Comparison of ENCODE assay signal across 8 cellular contexts in the genomic region with DNA sequence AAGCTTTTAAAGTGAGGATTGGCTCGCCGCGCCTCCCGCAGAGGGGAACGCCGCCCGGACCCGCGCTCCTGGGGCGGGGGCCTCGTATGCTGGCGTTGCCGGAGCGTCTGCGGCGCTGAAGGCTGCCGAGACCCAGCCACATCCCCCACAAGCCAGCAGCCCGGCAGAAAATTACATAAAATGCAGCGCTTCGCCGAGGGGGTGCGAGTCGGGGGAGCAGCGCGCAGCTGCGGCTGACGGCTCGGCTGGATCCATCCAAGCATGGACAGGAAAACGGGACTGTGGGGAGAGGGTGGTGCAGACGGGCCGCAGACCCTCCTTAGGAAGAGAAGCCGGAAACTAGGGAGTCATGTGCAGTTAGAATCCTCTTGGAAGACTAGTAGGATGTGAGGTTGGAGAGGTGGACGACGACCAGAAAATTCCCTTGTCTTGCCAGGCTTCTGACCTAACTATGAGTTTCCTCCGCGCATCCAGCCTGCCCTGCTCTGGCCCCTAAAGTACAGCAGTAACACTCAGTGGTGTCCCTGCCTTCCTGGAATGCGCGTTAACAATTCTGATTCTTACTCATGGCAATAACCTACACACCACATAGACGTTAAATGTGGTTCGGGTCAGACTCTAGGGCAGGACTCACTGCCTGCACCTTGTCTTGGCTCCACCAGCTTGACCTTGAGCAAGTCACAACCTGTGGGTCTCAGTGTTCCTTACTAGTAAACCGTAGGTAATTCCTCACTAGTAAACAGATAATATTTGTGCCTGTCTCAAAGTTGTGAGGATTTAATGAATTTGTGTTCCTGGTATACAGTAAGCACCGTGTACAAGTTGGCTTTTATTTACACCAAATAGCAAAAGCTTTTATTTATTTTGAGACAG. TPM values are rescaled to one million over a fixed set of nuclear protein-coding genes. Genes with fewer than 3 reads are reported as not detected.
DNase-seq lines count a peak whose midpoint lies in the region; ATAC-seq and TF ChIP-seq lines count a peak whose summit lies in the region.

No MANE protein-coding gene starts in this region.

- H3K9me3 ChIP-seq in adrenal gland (replicated peaks in 1 of 3) (no peaks in the 10 kb centered on the region), trophoblast cell (ENCODE audit: insufficient read depth, low read depth, low read length) (peaks cover 1% of the 10 kb centered on the region)

- no peak overlapping the region for H3K23ac ChIP-seq in trophoblast cell (ENCODE audit: low read length)

- H4K91ac ChIP-seq in trophoblast cell (ENCODE audit: low read depth, low read length) = peak overlapping the region; percentile 83

- peaks cover 19 to 26% of the 10 kb centered on the region in 2 donors for H3K4me1 ChIP-seq in adrenal gland (replicated peaks in 1 of 2)
- peaks cover 6 to 13% of the 10 kb centered on the region in 2 experiments for H3K4me1 ChIP-seq in trophoblast cell (ENCODE audit: control insufficient read depth in 1 of 2, insufficient read depth in 2 of 2, low read length in 2 of 2)

- BruUV-seq in Calu3 (replicated peaks; lab: Mats Ljungman, UMichigan) = TSS peak; percentile 70

- H3K27ac ChIP-seq in adrenal gland (peak overlapping the region; percentile 83 to 97 (median 93)), trophoblast cell (ENCODE audit: low read depth, low read length) (peak overlapping the region; percentile 100)

- no peak for TF ChIP-seq POLR2A in adrenal gland (IDR thresholded peaks at IDR 0.05)

- peak overlapping the region; percentile 61 for H3K4ac ChIP-seq in trophoblast cell (ENCODE audit: low read depth, low read length)

- H3K9me3 Mint-ChIP-seq in Calu3 (ENCODE audit: low read depth, unreplicated experiment) = no peaks in the 10 kb centered on the region

- peak overlapping the region; percentile 96 for H3K4me3 Mint-ChIP-seq in Calu3 (ENCODE audit: low read depth, unreplicated experiment)

- H3K4me2 ChIP-seq in trophoblast cell (ENCODE audit: low read length) = peak overlapping the region; percentile 75

- peaks cover 42% of the 10 kb centered on the region for H3K36me3 Mint-ChIP-seq in Calu3 (ENCODE audit: insufficient read depth, unreplicated experiment)

- peak overlapping the region; percentile 85 for H3K18ac ChIP-seq in trophoblast cell (ENCODE audit: low read length)

- no peaks in the 10 kb centered on the region for H3K27me3 ChIP-seq in adrenal gland
- H3K27me3 ChIP-seq in trophoblast cell (ENCODE audit: insufficient read depth, low read length) = no peaks in the 10 kb centered on the region

- intact Hi-C loops in Calu3 (cut with micrococcal nuclease; ENCODE audit: unreplicated experiment) = loop anchor here (5.0 to 10.0 kb wide), 2 partner anchors 33 to 70 kb away; a partner anchor contains a TSS
- intact Hi-C loops in adrenal gland (cut with DNase I) = loop anchor here (5.0 kb wide), 2 partner anchors 73 to 78 kb away; no protein-coding TSS in a partner anchor
- intact Hi-C loops in left cardiac atrium (cut with DNase I) = loop anchor here (5.0 to 10.0 kb wide), 3 partner anchors 33 to 130 kb away; a partner anchor contains a TSS

- 2 to 6% (median 3%) methylated on average over 22 to 42 of the region's 42 CpGs for WGBS in adrenal gland, 4 donors
- no CpG with 5 or more reads among the region's 42 CpGs for WGBS in trophoblast cell (ENCODE audit: extremely low coverage, insufficient coverage, insufficient read length)

- H3K79me2 ChIP-seq in trophoblast cell (ENCODE audit: control insufficient read depth, insufficient read depth, low read length, poor library complexity) = peaks cover 17% of the 10 kb centered on the region

- peaks cover 14% of the 10 kb centered on the region for H3K79me1 ChIP-seq in trophoblast cell (ENCODE audit: low read length)

- TF ChIP-seq CTCF in Calu3 (IDR thresholded peaks at IDR 0.05; ENCODE audit: unreplicated experiment) = no peak
- TF ChIP-seq CTCF in adrenal gland (IDR thresholded peaks at IDR 0.05) = no peak

- DNase-seq in Calu3 (peak; percentile 16), Kasumi-1 (lab: John Stamatoyannopoulos, UW) (peak; percentile 59 to 64), SKM-1 treated with dmso at 0.1 percent for 144 hours (lab: John Stamatoyannopoulos, UW; ENCODE audit: unreplicated experiment) (peak; percentile 40), adrenal gland (peak; percentile 32 to 75 (median 56)), left cardiac atrium (peak; percentile 61), trophoblast cell (peak; percentile 12 to 51), DMS114 treated with DMSO at 0.1 percent for 48 hours (lab: John Stamatoyannopoulos, UW; ENCODE audit: unreplicated experiment) (no peak)

- H4K8ac ChIP-seq in trophoblast cell (ENCODE audit: low read depth, low read length) = peak overlapping the region; percentile 98

- H2BK5ac ChIP-seq in trophoblast cell (ENCODE audit: low read depth, low read length, poor library complexity) = peak overlapping the region; percentile 99

- no peaks in the 10 kb centered on the region for H3K27me3 Mint-ChIP-seq in Calu3 (ENCODE audit: unreplicated experiment)

- peak overlapping the region; percentile 80 for H3K27ac Mint-ChIP-seq in Calu3 (ENCODE audit: unreplicated experiment)

- CTCF ChIA-PET in Calu3 (lab: Charles Lee) = interaction anchor here (0.7 to 1.4 kb wide), 2 partner anchors 73 to 98 kb away, joined by 3 to 4 read pairs; no protein-coding TSS in a partner anchor

- H3K36me3 ChIP-seq in adrenal gland (replicated peaks in 1 of 2) = peaks cover 0 to 11% of the 10 kb centered on the region in 2 donors
- H3K36me3 ChIP-seq in trophoblast cell (ENCODE audit: control insufficient read depth in 1 of 2, insufficient read depth in 2 of 2, low read length in 2 of 2) = peaks cover 6 to 10% of the 10 kb centered on the region in 2 experiments

- peaks cover 8% of the 10 kb centered on the region for H3K4me1 Mint-ChIP-seq in Calu3 (ENCODE audit: low read depth, unreplicated experiment)

- H2BK120ac ChIP-seq in trophoblast cell (ENCODE audit: insufficient read depth, low read length, poor library complexity) = peak overlapping the region; percentile 98

- H2AK5ac ChIP-seq in trophoblast cell (ENCODE audit: low read length) = peak overlapping the region; percentile 27

- H3K9ac ChIP-seq in trophoblast cell (ENCODE audit: low read length) = peak overlapping the region; percentile 99

- peak overlapping the region; percentile 93 for H3K14ac ChIP-seq in trophoblast cell (ENCODE audit: low read length)

- no peak overlapping the region for H2BK12ac ChIP-seq in trophoblast cell (ENCODE audit: low read length)

- peak overlapping the region; percentile 99 for H4K12ac ChIP-seq in trophoblast cell (ENCODE audit: low read depth, low read length)

- ATAC-seq in GM21619 (IDR thresholded peaks at IDR 0.05; ENCODE audit: unreplicated experiment) = peak; percentile 17
- ATAC-seq in left cardiac atrium = peak; percentile 31 to 34

- H3K4me3 ChIP-seq in adrenal gland (peak overlapping the region; percentile 21 to 90 (median 78)), trophoblast cell (ENCODE audit: low read depth, low read length) (peak overlapping the region; percentile 97)

- H2AFZ ChIP-seq in trophoblast cell (ENCODE audit: insufficient read depth, low read length, poor library complexity) = peak overlapping the region; percentile 77

RNA-seq across cellular contexts. Expression of a gene that starts 1.0 kb away (rescaled TPM):
- 27.6 and 28.8 TPM in 2 replicates for total RNA-seq in Calu3 (2022)
- total RNA-seq in adrenal gland = 10 to 100 TPM; 28.9 to 81.1 (median 40.2) TPM
- 10 to 100 TPM; 11.1 to 32.7 (median 16.2) TPM for polyA plus RNA-seq in adrenal gland
- 10 to 100 TPM; 24.5 to 32.0 TPM for total RNA-seq in left cardiac atrium
- 13.0 and 13.4 TPM in 2 replicates for polyA plus RNA-seq in trophoblast cell (2013)

RNA-seq across cellular contexts. Expression of a gene that starts 34.5 kb away (rescaled TPM):
- 244 and 262 TPM in 2 replicates for total RNA-seq in Calu3 (2022)
- 100 to 1,000 TPM in 5 of 8 donors, 10 to 100 TPM in 3; 86.5 to 175 (median 130) TPM for total RNA-seq in adrenal gland
- 100 to 1,000 TPM in 1 of 3 donors, 10 to 100 TPM in 2; 95.8 to 242 (median 96.5) TPM for polyA plus RNA-seq in adrenal gland
- total RNA-seq in left cardiac atrium = 10 to 100 TPM; 73.2 to 78.2 TPM
- 433 and 454 TPM in 2 replicates for polyA plus RNA-seq in trophoblast cell (2013)
